Comparison of ENCODE assay signal across 32 cellular contexts in genomic region chr1:166698771-166699170, GRCh38.
"Had no signal": no experiment of that assay in that cellular context is flagged by ENCODE, and none has a peak within 500 bp of the region (broad histone marks: within the 10 kb centered on the region; RNA-seq: fewer than 3 reads in every experiment).

No MANE protein-coding gene starts in this region.

- DNase-seq: Kasumi-1, MG63, NCI-H1048, NCI-H1092 treated with DMSO at 0.1 percent for 48 hours, NCI-H1105 treated with DMSO at 0.1 percent for 48 hours, NCI-H1417, NCI-H1436, NCI-H146, NCI-H1694, NCI-H187, NCI-H1930, NCI-H2029 treated with DMSO at 0.1 percent for 48 hours, NCI-H2081 treated with DMSO at 0.1 percent for 48 hours, NCI-H2107, NCI-H2171, NCI-H226, NCI-H446 treated with DMSO at 0.1 percent for 48 hours, NCI-H510A, NCI-H524, NCI-H526, NCI-H69, NCI-H748 treated with DMSO at 0.1 percent for 48 hours, OCI-M1, PC-3, Peyer's patch, Right ventricle myocardium superior, RPMI8226, SHP77 treated with DMSO at 0.1 percent for 48 hours, SJCRH30, T-cell had no signal

- H3K4me3 Mint-ChIP-seq: T-cell had no signal

- H3K4me3 ChIP-seq: MG63, Peyer's patch, SJCRH30, SK-N-MC had no signal

- H3K36me3 ChIP-seq: MG63, Peyer's patch, SJCRH30 had no signal

- H3K27ac ChIP-seq: Peyer's patch, SJCRH30, SK-N-MC had no signal

- ATAC-seq: PC-3, SK-N-SH treated with all-trans-retinoic acid at 6 μM for 48 hours, T-cell had no signal

- H3K9me3 ChIP-seq: MG63, Peyer's patch, SJCRH30 had no signal

- H3K36me3 Mint-ChIP-seq: T-cell had no signal

- H3K4me1 Mint-ChIP-seq: T-cell had no signal

- H3K4me1 ChIP-seq: Peyer's patch, SJCRH30 had no signal

- H3K27ac Mint-ChIP-seq: T-cell had no signal

- H3K9me3 Mint-ChIP-seq: T-cell had no signal

- H3K27me3 ChIP-seq: MG63, Peyer's patch, SJCRH30 had no signal
